Comparison of ENCODE assay signal across 6 cellular contexts in genomic region chr19:57903298-57904174, GRCh38. TPM values are rescaled to one million over a fixed set of nuclear protein-coding genes. Genes with fewer than 3 reads are reported as not detected.
DNase-seq lines count a peak whose midpoint lies in the region; ATAC-seq and TF ChIP-seq lines count a peak whose summit lies in the region.

No MANE protein-coding gene starts in this region.

- no peaks in the 10 kb centered on the region for H3K9me3 Mint-ChIP-seq in progenitor cell of endocrine pancreas (ENCODE audit: low read depth)

- no peaks in the 10 kb centered on the region for H3K27me3 Mint-ChIP-seq in progenitor cell of endocrine pancreas

- DNase-seq in A172 (ENCODE audit: low spot score) (peak; percentile 25), HCEC 1CT (peak; percentile 37), T47D (ENCODE audit: low read depth in 1 of 2, low spot score in 1 of 2) (peak; percentile 4 to 76), progenitor cell of endocrine pancreas (ENCODE audit: low spot score, unreplicated experiment) (no peak)
- no peak for DNase-seq in activated effector memory CD4-positive, alpha-beta T cell treated with anti-CD3 and anti-CD28 coated beads, Interleukin-2, amount 50 U/mL, for 16 hours

- peak; percentile 66 for TF ChIP-seq CTCF in progenitor cell of endocrine pancreas (IDR thresholded peaks at IDR 0.05; ENCODE audit: unreplicated experiment)

- peaks cover 3% of the 10 kb centered on the region for H3K4me1 Mint-ChIP-seq in progenitor cell of endocrine pancreas (ENCODE audit: low read depth)

- no peak for ATAC-seq in HG03025 (IDR thresholded peaks at IDR 0.05; ENCODE audit: low FRiP score, unreplicated experiment)

- H3K27ac Mint-ChIP-seq in progenitor cell of endocrine pancreas = no peak overlapping the region

- peaks cover 24% of the 10 kb centered on the region for H3K36me3 Mint-ChIP-seq in progenitor cell of endocrine pancreas (ENCODE audit: insufficient read depth)

- H3K4me3 Mint-ChIP-seq in progenitor cell of endocrine pancreas (ENCODE audit: low read depth) = no peak overlapping the region

- in situ Hi-C loops in T47D (cut with HindIII; ENCODE audit: low pct_unique_long_range_greater_than_20kb, low sequenced_read_pairs) = no loop called here

RNA-seq across cellular contexts. Expression of gene ZNF417, which starts 12.9 kb away (rescaled TPM):
- total RNA-seq in A172 (2014; rRNA removed; shearing (Covaris generic)) = 10.1 and 11.7 TPM in 2 replicates
- total RNA-seq in progenitor cell of endocrine pancreas = 25.9 and 27.2 TPM in 2 replicates

RNA-seq across cellular contexts. Expression of gene ZNF814, which starts 14.7 kb away (rescaled TPM):
- 0.29 and 1.7 TPM in 2 replicates for total RNA-seq in A172 (2014; rRNA removed; shearing (Covaris generic))
- total RNA-seq in progenitor cell of endocrine pancreas = 53.6 and 54.9 TPM in 2 replicates

RNA-seq across cellular contexts. Expression of gene ZNF418, which starts 31.7 kb away (rescaled TPM):
- total RNA-seq in A172 (2014; rRNA removed; shearing (Covaris generic)) = 0.07 and 0.31 TPM in 2 replicates
- 20.5 and 21.9 TPM in 2 replicates for total RNA-seq in progenitor cell of endocrine pancreas

RNA-seq across cellular contexts. Expression of gene ZNF256, which starts 44.0 kb away (rescaled TPM):
- 3.1 and 3.7 TPM in 2 replicates for total RNA-seq in A172 (2014; rRNA removed; shearing (Covaris generic))
- total RNA-seq in progenitor cell of endocrine pancreas = 7.3 and 7.5 TPM in 2 replicates

RNA-seq across cellular contexts. Expression of gene ZNF587, which starts 53.9 kb away (rescaled TPM):
- total RNA-seq in A172 (2014; rRNA removed; shearing (Covaris generic)) = 24.7 and 31.9 TPM in 2 replicates
- total RNA-seq in progenitor cell of endocrine pancreas = 88.4 and 93.7 TPM in 2 replicates

Comparison
In these comparisons a context has a peak if more than half of its experiments do, and no peak if none do; other contexts are left out.
1. DNase-seq: peak in A172 (single experiment), HCEC 1CT (single experiment) and T47D (2 of 2); none in progenitor cell of endocrine pancreas (single experiment) and activated effector memory CD4-positive, alpha-beta T cell treated with anti-CD3 and anti-CD28 coated beads, Interleukin-2, amount 50 U/mL, for 16 hours (single experiment).
2. RNA of gene ZNF814, which starts 14.7 kb away (total RNA-seq): 53.6 to 54.9 TPM in progenitor cell of endocrine pancreas; 0.29 to 1.7 TPM in A172; every median in the first group is over 10 times any median in the second.
3. RNA of gene ZNF418, which starts 31.7 kb away (total RNA-seq): 20.5 to 21.9 TPM in progenitor cell of endocrine pancreas; 0.07 to 0.31 TPM in A172; every median in the first group is over 10 times any median in the second.